Comparison of ENCODE assay signal across 1 cellular context in genomic region chr1:45303582-45304310, GRCh38.
TF ChIP-seq lines count a peak whose summit lies in the region.

No MANE protein-coding gene starts in this region.

TF ChIP-seq in HepG2, 621 proteins besides CTCF, POLR2A, EP300 and RAD21 (continued from another document and continues in another):
- TF ChIP-seq ZNF646 (CRISPR knock-in tag; IDR thresholded peaks at IDR 0.05) (peak; percentile 56; the same call in 1 of the 2 replicates), U2AF2 (IDR thresholded peaks at IDR 0.05; ENCODE audit: low read depth, low read length) (0 out of 2 replicates have a peak, but pooled peaks have one; percentile 34), ZBTB3 (CRISPR knock-in tag; IDR thresholded peaks at IDR 0.05; ENCODE audit: borderline replicate concordance, low read depth) (no peak), REPIN1 (CRISPR knock-in tag; IDR thresholded peaks at IDR 0.05; ENCODE audit: borderline replicate concordance, low read depth) (peak; percentile 96), RARA (CRISPR knock-in tag; IDR thresholded peaks at IDR 0.05) (peak; percentile 64), NCOA5 (CRISPR knock-in tag; IDR thresholded peaks at IDR 0.05) (no peak), HIVEP1 (CRISPR knock-in tag; IDR thresholded peaks at IDR 0.05) (0 out of 2 replicates have a peak, but pooled peaks have one; percentile 71), ATAD3A (CRISPR knock-in tag; IDR thresholded peaks at IDR 0.05) (no peak), TFAP4 (IDR thresholded peaks at IDR 0.05; ENCODE audit: borderline replicate concordance, low read depth) (peak; percentile 21; the same call in 1 of the 2 replicates), ZNF260 (CRISPR knock-in tag; IDR thresholded peaks at IDR 0.05; ENCODE audit: borderline replicate concordance, low read depth) (no peak), NFYC (CRISPR knock-in tag; IDR thresholded peaks at IDR 0.05) (no peak), ELK4 (CRISPR knock-in tag; IDR thresholded peaks at IDR 0.05; ENCODE audit: borderline replicate concordance) (no peak), BATF2 (CRISPR knock-in tag; IDR thresholded peaks at IDR 0.05) (peak; percentile 61; the same call in 1 of the 2 replicates), CEBPB (IDR thresholded peaks at IDR 0.05; ENCODE audit: borderline replicate concordance, low read depth, low read length) (peak; percentile 67), HMGA1 (CRISPR knock-in tag; conservative IDR thresholded peaks at IDR 0.05) (no peak), ZNF501 (CRISPR knock-in tag; IDR thresholded peaks at IDR 0.05) (peak; percentile 63; the same call in 1 of the 2 replicates), ZBTB46 (CRISPR knock-in tag; IDR thresholded peaks at IDR 0.05; ENCODE audit: borderline replicate concordance) (no peak), PRDM4 (CRISPR knock-in tag; IDR thresholded peaks at IDR 0.05; ENCODE audit: borderline replicate concordance) (no peak), ETV6 (CRISPR knock-in tag; conservative IDR thresholded peaks at IDR 0.05) (peak; percentile 74; the same call in 1 of the 2 replicates), ZNF354B (CRISPR knock-in tag; IDR thresholded peaks at IDR 0.05) (0 out of 2 replicates have a peak, but pooled peaks have one; percentile 41), IKZF5 (CRISPR knock-in tag; IDR thresholded peaks at IDR 0.05) (peak; percentile 69; the same call in 1 of the 2 replicates), SATB2 (CRISPR knock-in tag; IDR thresholded peaks at IDR 0.05) (peak; percentile 52; the same call in 1 of the 2 replicates), SNAI1 (CRISPR knock-in tag; IDR thresholded peaks at IDR 0.05; ENCODE audit: borderline replicate concordance) (no peak), CREB1 (IDR thresholded peaks at IDR 0.05) (peak; percentile 33; the same call in 1 of the 2 replicates), CREB1 (CRISPR knock-in tag; IDR thresholded peaks at IDR 0.05) (peak; percentile 29; the same call in 1 of the 2 replicates), ARHGAP35 (CRISPR knock-in tag; IDR thresholded peaks at IDR 0.05; ENCODE audit: borderline replicate concordance) (0 out of 2 replicates have a peak, but pooled peaks have one; percentile 63), ZNF460 (CRISPR knock-in tag; IDR thresholded peaks at IDR 0.05; ENCODE audit: borderline replicate concordance) (no peak), RERE (CRISPR knock-in tag; IDR thresholded peaks at IDR 0.05; ENCODE audit: low read depth) (no peak), ZZZ3 (CRISPR knock-in tag; IDR thresholded peaks at IDR 0.05; ENCODE audit: borderline replicate concordance) (0 out of 2 replicates have a peak, but pooled peaks have one; percentile 18), ZNF704 (CRISPR knock-in tag; IDR thresholded peaks at IDR 0.05; ENCODE audit: borderline replicate concordance) (no peak), TIGD3 (CRISPR knock-in tag; IDR thresholded peaks at IDR 0.05; ENCODE audit: borderline replicate concordance) (no peak), TGIF2 (CRISPR knock-in tag; IDR thresholded peaks at IDR 0.05) (no peak)
